13 cellular contexts compared by ENCODE assay signal in the genomic region with DNA sequence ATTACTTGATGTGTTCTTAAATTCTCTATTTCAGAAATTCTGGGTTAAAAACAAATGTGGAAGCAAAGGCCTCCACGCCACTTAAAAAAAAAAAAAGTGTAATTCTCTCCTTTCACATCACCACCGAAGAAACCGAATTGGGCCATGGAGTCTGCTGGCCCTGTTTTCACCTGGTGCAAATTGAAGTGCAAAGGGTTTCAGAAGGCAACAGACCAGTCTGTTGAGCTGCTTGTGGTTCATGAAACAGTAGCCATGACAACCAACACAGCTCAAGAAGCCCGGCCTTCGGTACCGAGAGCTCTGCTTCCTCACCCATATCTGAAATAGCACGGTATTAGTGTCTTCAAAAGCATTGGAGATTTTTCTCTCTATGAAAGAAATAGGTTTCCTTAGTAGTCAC.
DNase-seq lines count a peak whose midpoint lies in the region; ATAC-seq, FAIRE-seq and TF ChIP-seq lines count a peak whose summit lies in the region.
"Had no signal": no experiment of that assay in that cellular context is flagged by ENCODE, and none has a peak within 500 bp of the region (broad histone marks: within the 10 kb centered on the region; RNA-seq: fewer than 3 reads in every experiment).

No MANE protein-coding gene starts in this region.

- intact Hi-C loops in lower leg skin (cut with DNase I; ENCODE audit: low total_unique reads), result no loop called here

- H3K9me3 Mint-ChIP-seq in memory B cell, result no peaks in the 10 kb centered on the region
- H3K9me3 Mint-ChIP-seq: nephron had no signal

- peaks cover 7% of the 10 kb centered on the region for H3K4me1 Mint-ChIP-seq in memory B cell
- H3K4me1 Mint-ChIP-seq: nephron had no signal

- WGBS in lower leg skin, 2 donors, result 83 to 89% methylated on average over 7 of the region's 7 CpGs

- no peak for TF ChIP-seq POLR2A in lower leg skin (IDR thresholded peaks at IDR 0.05)

- no peak overlapping the region for H3K4me3 ChIP-seq in lower leg skin (ENCODE audit: low read depth, poor library complexity, severe bottlenecking)
- H3K4me3 ChIP-seq: spleen had no signal

- H3K27me3 Mint-ChIP-seq in memory B cell, result no peaks in the 10 kb centered on the region

- peak; percentile 54 for ATAC-seq in GM18870 (IDR thresholded peaks at IDR 0.05; ENCODE audit: unreplicated experiment)
- peak; percentile 50 for ATAC-seq in GM21529 (IDR thresholded peaks at IDR 0.05; ENCODE audit: unreplicated experiment)
- ATAC-seq in HG03280 (IDR thresholded peaks at IDR 0.05; ENCODE audit: unreplicated experiment), result peak; percentile 75
- peak; percentile 27 for ATAC-seq in memory B cell (ENCODE audit: low read depth)

- no peak for DNase-seq in memory B cell (ENCODE audit: low spot score in 2 of 2)
- DNase-seq in frontal cortex (ENCODE audit: low spot score in 2 of 2), result no peak
- DNase-seq in MV-4-11 (lab: John Stamatoyannopoulos, UW), result no peak
- DNase-seq in lower leg skin (ENCODE audit: low spot score in 2 of 2), result no peak
- DNase-seq: activated CD4-positive, alpha-beta T cell treated with anti-CD3 and anti-CD28 coated beads, Interleukin-2, amount 50 U/mL, for 48 hours; activated naive CD4-positive, alpha-beta T cell; Calu3; central memory CD4-positive, alpha-beta T cell; spleen had no signal

- peaks cover 2% of the 10 kb centered on the region for H3K36me3 Mint-ChIP-seq in memory B cell

- TF ChIP-seq CTCF in lower leg skin (IDR thresholded peaks at IDR 0.05), result no peak

- H3K4me3 Mint-ChIP-seq in memory B cell, result no peak overlapping the region
- H3K4me3 Mint-ChIP-seq: nephron had no signal

- no peak for FAIRE-seq in frontal cortex (lab: Jason Lieb, UNC)

- H3K27ac Mint-ChIP-seq in memory B cell, result no peak overlapping the region
- H3K27ac Mint-ChIP-seq: nephron had no signal
